23 cellular contexts compared by ENCODE assay signal in the genomic region with DNA sequence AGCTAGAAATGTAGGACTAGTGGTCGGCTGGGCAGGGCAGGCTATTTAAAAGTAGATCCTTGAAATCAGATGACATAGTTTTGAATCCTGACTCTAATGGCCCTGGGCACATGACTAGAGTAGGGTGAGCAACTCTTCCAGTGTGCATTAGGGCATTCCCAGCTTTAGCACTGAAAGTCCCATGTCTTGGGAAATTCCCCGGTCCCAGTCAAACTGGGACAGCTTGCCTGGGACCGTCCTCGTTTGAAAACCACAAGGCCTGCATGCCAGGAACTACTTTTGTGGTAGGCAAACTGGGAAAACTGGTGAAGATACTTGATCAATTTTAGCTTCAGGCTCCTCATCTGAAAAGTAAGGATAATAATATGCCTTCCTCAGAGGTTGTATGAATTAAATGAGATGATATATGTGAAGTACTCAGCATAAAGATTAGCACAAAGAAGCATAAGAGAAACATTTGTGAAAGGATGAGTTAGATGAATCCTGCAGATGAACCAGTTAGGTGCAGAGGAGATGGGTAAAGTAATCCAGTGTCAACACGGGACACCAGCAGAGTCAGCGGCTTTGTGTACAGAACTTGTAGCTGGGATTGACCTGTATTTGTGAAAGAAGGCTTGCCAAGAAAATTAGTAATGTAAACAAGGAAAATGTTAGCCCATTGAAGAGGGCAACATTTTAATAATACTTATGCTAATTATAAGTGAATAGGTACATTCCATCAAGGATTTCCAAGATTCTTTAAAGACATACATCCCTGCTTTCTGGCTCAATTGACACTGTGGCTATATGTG.
DNase-seq lines count a peak whose midpoint lies in the region; ATAC-seq and TF ChIP-seq lines count a peak whose summit lies in the region.
"Had no signal": no experiment of that assay in that cellular context is flagged by ENCODE, and none has a peak within 500 bp of the region (broad histone marks: within the 10 kb centered on the region; RNA-seq: fewer than 3 reads in every experiment).

No MANE protein-coding gene starts in this region.

- no TSS peak for BruUV-seq in mammary epithelial cell (replicated peaks; lab: Mats Ljungman, UMichigan)
- no TSS peak for BruUV-seq in MCF 10A (replicated peaks; lab: Mats Ljungman, UMichigan)

- no peaks in the 10 kb centered on the region for H3K4me1 Mint-ChIP-seq in MCF 10A (ENCODE audit: insufficient read depth, unreplicated experiment)
- H3K4me1 Mint-ChIP-seq: nephron had no signal

- H3K9me3 ChIP-seq in mammary epithelial cell (replicated peaks; ENCODE audit: insufficient read depth, low read length) = no peaks in the 10 kb centered on the region
- H3K9me3 ChIP-seq in ascending aorta = no peaks in the 10 kb centered on the region
- H3K9me3 ChIP-seq in WERI-Rb-1 (ENCODE audit: severe bottlenecking) = no peaks in the 10 kb centered on the region
- H3K9me3 ChIP-seq: colonic mucosa, vagina had no signal

- no peaks in the 10 kb centered on the region for H3K27me3 Mint-ChIP-seq in MCF 10A (ENCODE audit: insufficient read depth, unreplicated experiment)
- H3K27me3 Mint-ChIP-seq: activated T-helper 17 cell treated with anti-CD3 and anti-CD28 coated beads, Interleukin-2, amount 50 U/mL, for 72 hours had no signal

- ATAC-seq in foreskin keratinocyte = peak; percentile 14
- ATAC-seq in GM21381 (IDR thresholded peaks at IDR 0.05; ENCODE audit: unreplicated experiment) = no peak
- ATAC-seq: left cardiac atrium, Right ventricle myocardium inferior, sciatic nerve had no signal

- H3K36me3 ChIP-seq in mammary epithelial cell (ENCODE audit: insufficient read depth, low read length) (no peaks in the 10 kb centered on the region), ascending aorta (no peaks in the 10 kb centered on the region), WERI-Rb-1 (no peaks in the 10 kb centered on the region)
- H3K36me3 ChIP-seq: brain microvascular endothelial cell, colonic mucosa, vagina had no signal

- WGBS in mammary epithelial cell (ENCODE audit: low coverage, missing lambda C conversion rate) = 68% methylated on average over 6 of the region's 6 CpGs

- H3K4me1 ChIP-seq in mammary epithelial cell (ENCODE audit: insufficient read depth, low read length) = peaks cover 19% of the 10 kb centered on the region
- H3K4me1 ChIP-seq in foreskin keratinocyte = peaks cover 10% of the 10 kb centered on the region
- H3K4me1 ChIP-seq in ascending aorta = peaks cover 4 to 5% of the 10 kb centered on the region in 2 donors
- H3K4me1 ChIP-seq: colonic mucosa had no signal

- no peak overlapping the region for H3K4me3 ChIP-seq in mammary epithelial cell (replicated peaks in 1 of 3; ENCODE audit: insufficient read depth in 1 of 3, low read depth in 2 of 3, low read length in 3 of 3)
- H3K4me3 ChIP-seq in ascending aorta = no peak overlapping the region
- H3K4me3 ChIP-seq in WERI-Rb-1 (ENCODE audit: low read depth, low read length) = no peak overlapping the region
- H3K4me3 ChIP-seq: colonic mucosa, vagina had no signal

- no peaks in the 10 kb centered on the region for H3K79me2 ChIP-seq in mammary epithelial cell (ENCODE audit: insufficient read depth, low read length)

- no peak overlapping the region for H3K27ac Mint-ChIP-seq in MCF 10A (ENCODE audit: low read depth, unreplicated experiment)
- H3K27ac Mint-ChIP-seq: activated CD8-positive, alpha-beta memory T cell treated with anti-CD3 and anti-CD28 coated beads, Interleukin-2, amount 10 ng/mL, durations not matched to agents 7 days and 5 days; activated naive CD8-positive, alpha-beta T cell treated with anti-CD3 and anti-CD28 coated beads, Interleukin-2, amount 10 ng/mL, durations not matched to agents 7 days and 5 days; activated T-helper 17 cell treated with anti-CD3 and anti-CD28 coated beads, Interleukin-2, amount 50 U/mL, for 72 hours; mesothelial cell of epicardium; nephron had no signal

- TF ChIP-seq CTCF in mammary epithelial cell (conservative IDR thresholded peaks at IDR 0.05 in 1 of 2, IDR thresholded peaks at IDR 0.05 in 1 of 2; ENCODE audit: extremely low read depth in 1 of 2, insufficient read depth in 1 of 2, low read depth in 1 of 2, low read length in 2 of 2) (no peak), MCF 10A (IDR thresholded peaks at IDR 0.05; ENCODE audit: unreplicated experiment) (no peak), foreskin keratinocyte (conservative IDR thresholded peaks at IDR 0.05) (no peak), ascending aorta (IDR thresholded peaks at IDR 0.05) (no peak), WERI-Rb-1 (IDR thresholded peaks at IDR 0.05; ENCODE audit: low read depth, low read length) (no peak)

- POLR2A ChIA-PET in MCF 10A (lab: Yijun Ruan, JAX) = interaction anchor here (0.5 kb wide), 1 partner anchor 426 kb away, joined by 3 read pairs; no protein-coding TSS in a partner anchor

- no peak overlapping the region for H2AFZ ChIP-seq in mammary epithelial cell (ENCODE audit: low read depth, low read length)

- in situ Hi-C loops in mammary epithelial cell (cut with MboI; ENCODE audit: low sequenced_read_pairs in 2 of 2) = no loop called here

- CTCF ChIA-PET in mammary epithelial cell (lab: Charles Lee; ENCODE audit: low non-redundant PET) (no interaction called here), MCF 10A (lab: Yijun Ruan, JAX) (interaction anchor here (0.6 to 1.2 kb wide), 3 partner anchors 9 to 838 kb away, joined by 3 read pairs; no protein-coding TSS in a partner anchor)

- H3K27ac ChIP-seq in mammary epithelial cell (ENCODE audit: insufficient read depth, low read depth, low read length) = no peak overlapping the region
- H3K27ac ChIP-seq in foreskin keratinocyte = no peak overlapping the region
- H3K27ac ChIP-seq in ascending aorta = no peak overlapping the region
- no peak overlapping the region for H3K27ac ChIP-seq in WERI-Rb-1
- H3K27ac ChIP-seq: brain microvascular endothelial cell, colonic mucosa, vagina had no signal

- H3K4me2 ChIP-seq in mammary epithelial cell (ENCODE audit: insufficient read depth, low read depth, low read length) = no peak overlapping the region

- H3K9ac ChIP-seq in mammary epithelial cell (ENCODE audit: insufficient read depth, low read length) = no peak overlapping the region

- H3K9me3 Mint-ChIP-seq in MCF 10A (ENCODE audit: unreplicated experiment) = no peaks in the 10 kb centered on the region
- H3K9me3 Mint-ChIP-seq: activated naive CD8-positive, alpha-beta T cell treated with anti-CD3 and anti-CD28 coated beads, Interleukin-2, amount 10 ng/mL, durations not matched to agents 7 days and 5 days; activated T-helper 17 cell treated with anti-CD3 and anti-CD28 coated beads, Interleukin-2, amount 50 U/mL, for 72 hours; mesothelial cell of epicardium; nephron had no signal

- dilution Hi-C loops in mammary epithelial cell (cut with HindIII; ENCODE audit: low sequenced_read_pairs) = no loop called here

- no peaks in the 10 kb centered on the region for H3K27me3 ChIP-seq in mammary epithelial cell (ENCODE audit: insufficient read depth, low read length)
- no peaks in the 10 kb centered on the region for H3K27me3 ChIP-seq in foreskin keratinocyte
- no peaks in the 10 kb centered on the region for H3K27me3 ChIP-seq in ascending aorta
- H3K27me3 ChIP-seq in WERI-Rb-1 (ENCODE audit: insufficient read depth, low read depth, severe bottlenecking) = no peaks in the 10 kb centered on the region
- H3K27me3 ChIP-seq: brain microvascular endothelial cell, colonic mucosa, vagina had no signal

- H4K20me1 ChIP-seq in mammary epithelial cell (ENCODE audit: insufficient read depth, low read length) = no peaks in the 10 kb centered on the region

- intact Hi-C loops in mammary epithelial cell (cut with micrococcal nuclease) (loop anchor here (5.0 to 10.0 kb wide), 2 partner anchors 268 to 436 kb away; no protein-coding TSS in a partner anchor), MCF 10A (cut with micrococcal nuclease) (no loop called here), ascending aorta (cut with DNase I) (no loop called here)

- no peak overlapping the region for H3K4me3 Mint-ChIP-seq in MCF 10A (ENCODE audit: unreplicated experiment)
- H3K4me3 Mint-ChIP-seq: activated CD8-positive, alpha-beta memory T cell treated with anti-CD3 and anti-CD28 coated beads, Interleukin-2, amount 10 ng/mL, durations not matched to agents 7 days and 5 days; activated naive CD8-positive, alpha-beta T cell treated with anti-CD3 and anti-CD28 coated beads, Interleukin-2, amount 10 ng/mL, durations not matched to agents 7 days and 5 days; mesothelial cell of epicardium; nephron had no signal

- DNase-seq in mammary epithelial cell = peak; percentile 45
- no peak for DNase-seq in MCF 10A (ENCODE audit: unreplicated experiment)
- DNase-seq in NCI-H146 (lab: John Stamatoyannopoulos, UW) = peak; percentile 38
- peak in 1 of 2 donors; percentile 28 for DNase-seq in foreskin keratinocyte
- DNase-seq in ascending aorta (ENCODE audit: low spot score in 2 of 2) = no peak
- DNase-seq in OCI-M1 (lab: John Stamatoyannopoulos, UW) = no peak
- DNase-seq in WERI-Rb-1 = no peak
- DNase-seq: activated CD8-positive, alpha-beta memory T cell treated with anti-CD3 and anti-CD28 coated beads, Interleukin-2, amount 10 ng/mL, durations not matched to agents 7 days and 5 days; activated naive CD8-positive, alpha-beta T cell treated with anti-CD3 and anti-CD28 coated beads, Interleukin-2, amount 10 ng/mL, durations not matched to agents 7 days and 5 days; brain microvascular endothelial cell; C1 segment of cervical spinal cord; colonic mucosa; glutamatergic neuron; left cardiac atrium; NCI-H2081; SW 1271 had no signal

- H3K36me3 Mint-ChIP-seq in MCF 10A (ENCODE audit: insufficient read depth, unreplicated experiment) = peaks cover 4% of the 10 kb centered on the region
- H3K36me3 Mint-ChIP-seq: activated CD8-positive, alpha-beta memory T cell treated with anti-CD3 and anti-CD28 coated beads, Interleukin-2, amount 10 ng/mL, durations not matched to agents 7 days and 5 days; activated naive CD8-positive, alpha-beta T cell treated with anti-CD3 and anti-CD28 coated beads, Interleukin-2, amount 10 ng/mL, durations not matched to agents 7 days and 5 days; mesothelial cell of epicardium had no signal

Comparison
In these comparisons a context has a peak if more than half of its experiments do, and no peak if none do; other contexts are left out.
1. DNase-seq: peak in mammary epithelial cell (single experiment) and NCI-H146 (single experiment); none in MCF 10A (single experiment), ascending aorta (0 of 2), OCI-M1 (single experiment) and WERI-Rb-1 (single experiment).